ENCODE assay signal across 8 cellular contexts in the genomic region with DNA sequence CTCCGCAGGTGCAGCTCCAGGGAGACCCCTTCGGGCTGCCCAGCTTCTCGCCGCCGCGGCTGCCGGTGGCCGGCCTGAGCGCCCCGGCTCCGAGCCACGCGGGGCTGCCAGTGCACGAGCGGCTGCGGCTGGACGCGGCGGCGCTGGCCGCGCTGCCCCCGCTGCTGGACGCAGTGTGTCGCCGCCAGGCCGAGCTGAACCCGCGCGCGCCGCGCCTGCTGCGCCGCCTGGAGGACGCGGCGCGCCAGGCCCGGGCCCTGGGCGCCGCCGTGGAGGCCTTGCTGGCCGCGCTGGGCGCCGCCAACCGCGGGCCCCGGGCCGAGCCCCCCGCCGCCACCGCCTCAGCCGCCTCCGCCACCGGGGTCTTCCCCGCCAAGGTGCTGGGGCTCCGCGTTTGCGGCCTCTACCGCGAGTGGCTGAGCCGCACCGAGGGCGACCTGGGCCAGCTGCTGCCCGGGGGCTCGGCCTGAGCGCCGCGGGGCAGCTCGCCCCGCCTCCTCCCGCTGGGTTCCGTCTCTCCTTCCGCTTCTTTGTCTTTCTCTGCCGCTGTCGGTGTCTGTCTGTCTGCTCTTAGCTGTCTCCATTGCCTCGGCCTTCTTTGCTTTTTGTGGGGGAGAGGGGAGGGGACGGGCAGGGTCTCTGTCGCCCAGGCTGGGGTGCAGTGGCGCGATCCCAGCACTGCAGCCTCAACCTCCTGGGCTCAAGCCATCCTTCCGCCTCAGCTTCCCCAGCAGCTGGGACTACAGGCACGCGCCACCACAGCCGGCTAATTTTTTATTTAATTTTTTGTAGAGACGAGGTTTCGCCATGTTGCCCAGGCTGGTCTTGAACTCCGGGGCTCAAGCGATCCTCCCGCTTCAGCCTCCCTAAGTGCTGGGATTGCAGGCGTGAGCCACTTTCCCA. TPM values are rescaled to one million over a fixed set of nuclear protein-coding genes. Genes with fewer than 3 reads are reported as not detected.
DNase-seq lines count a peak whose midpoint lies in the region; ATAC-seq and TF ChIP-seq lines count a peak whose summit lies in the region.

No MANE protein-coding gene starts in this region.

- H3K27me3 ChIP-seq in naive thymus-derived CD4-positive, alpha-beta T cell (ENCODE audit: control insufficient read depth in 2 of 2, insufficient read depth in 2 of 2, low read length in 2 of 2), result no peaks in the 10 kb centered on the region
- H3K27me3 ChIP-seq in tibial artery, result no peaks in the 10 kb centered on the region

- H3K27ac ChIP-seq in naive thymus-derived CD4-positive, alpha-beta T cell (ENCODE audit: low read depth, low read length), result peak overlapping the region; percentile 80
- peak overlapping the region; percentile 79 to 86 for H3K27ac ChIP-seq in tibial artery

- peaks cover 10% of the 10 kb centered on the region for H3K36me3 Mint-ChIP-seq in HFFc6 (ENCODE audit: low read depth)
- H3K36me3 Mint-ChIP-seq in naive thymus-derived CD4-positive, alpha-beta T cell, result peaks cover 0 to 4% (median 0%) of the 10 kb centered on the region in 5 donors

- no peaks in the 10 kb centered on the region for H3K9me3 Mint-ChIP-seq in HFFc6
- peaks cover 0 to 5% (median 0%) of the 10 kb centered on the region in 11 donors for H3K9me3 Mint-ChIP-seq in naive thymus-derived CD4-positive, alpha-beta T cell

- peak overlapping the region; percentile 86 for H3K4me3 Mint-ChIP-seq in HFFc6
- H3K4me3 Mint-ChIP-seq in naive thymus-derived CD4-positive, alpha-beta T cell, result peak overlapping the region; percentile 91 to 99 (median 96)

- H3K36me3 ChIP-seq in naive thymus-derived CD4-positive, alpha-beta T cell (ENCODE audit: control insufficient read depth in 2 of 3, insufficient read depth in 3 of 3, low read length in 3 of 3), result no peaks in the 10 kb centered on the region
- H3K36me3 ChIP-seq in tibial artery, result peaks cover 0 to 5% (median 0%) of the 10 kb centered on the region in 3 donors

- peak; percentile 92 for ATAC-seq in naive thymus-derived CD4-positive, alpha-beta T cell

- POLR2A ChIA-PET in naive thymus-derived CD4-positive, alpha-beta T cell (lab: Charles Lee), result interaction anchor here (0.6 to 4.3 kb wide), 17 partner anchors 10 to 558 kb away, joined by 3 to 67 read pairs (median 5); a partner anchor contains a TSS

- H3K4me1 Mint-ChIP-seq in HFFc6 (ENCODE audit: low read depth), result peaks cover 19% of the 10 kb centered on the region
- peaks cover 18 to 43% (median 32%) of the 10 kb centered on the region in 7 donors for H3K4me1 Mint-ChIP-seq in naive thymus-derived CD4-positive, alpha-beta T cell

- H3K4me1 ChIP-seq in naive thymus-derived CD4-positive, alpha-beta T cell (ENCODE audit: control insufficient read depth in 2 of 2, insufficient read depth in 2 of 2, low read length in 2 of 2), result peaks cover 26 to 35% of the 10 kb centered on the region in 2 donors
- H3K4me1 ChIP-seq in tibial artery, result peaks cover 0 to 21% (median 9%) of the 10 kb centered on the region in 4 donors

- H3K4me3 ChIP-seq in naive thymus-derived CD4-positive, alpha-beta T cell (ENCODE audit: low read length), result peak overlapping the region; percentile 65
- H3K4me3 ChIP-seq in tibial artery, result peak overlapping the region; percentile 52 to 55

- peaks cover 0 to 3% (median 0%) of the 10 kb centered on the region in 3 experiments for H3K9me3 ChIP-seq in naive thymus-derived CD4-positive, alpha-beta T cell (ENCODE audit: control insufficient read depth in 2 of 3, low read length in 3 of 3)
- no peaks in the 10 kb centered on the region for H3K9me3 ChIP-seq in tibial artery

- DNase-seq in NCI-H1417 (lab: John Stamatoyannopoulos, UW) (peak; percentile 33 to 80 (median 70)), NCI-H1417 treated with DMSO at 0.1 percent for 48 hours (lab: John Stamatoyannopoulos, UW) (no peak), HFFc6 (peak; percentile 32), NCI-H69 (lab: John Stamatoyannopoulos, UW) (peak; percentile 83), fibroblast of peridontal ligament (ENCODE audit: extremely low read depth) (peak; percentile 37), tibial artery (peak; percentile 39 to 80)
- peak; percentile 48 for DNase-seq in activated T-helper 9 cell treated with anti-CD3 and anti-CD28 coated beads, Interleukin-2, amount 50 U/mL, for 16 hours (ENCODE audit: low read depth)
- peak in 8 of 9 donors; percentile 38 to 76 (median 61) for DNase-seq in naive thymus-derived CD4-positive, alpha-beta T cell

- peak overlapping the region; percentile 86 for H3K27ac Mint-ChIP-seq in HFFc6
- H3K27ac Mint-ChIP-seq in naive thymus-derived CD4-positive, alpha-beta T cell, result peak overlapping the region; percentile 90 to 99 (median 98)

- intact Hi-C loops in naive thymus-derived CD4-positive, alpha-beta T cell (cut with micrococcal nuclease), result loop anchor here (1.0 to 5.0 kb wide), 6 partner anchors 9 to 140 kb away; a partner anchor contains a TSS
- intact Hi-C loops in tibial artery (cut with DNase I; ENCODE audit: low total_unique reads), result loop anchor here (5.0 kb wide), 1 partner anchor 60 kb away; no protein-coding TSS in a partner anchor

- TF ChIP-seq CTCF in HFFc6 (IDR thresholded peaks at IDR 0.05) (no peak), tibial artery (IDR thresholded peaks at IDR 0.05) (peak in 1 of 2 experiments; percentile 84)

- CTCF ChIA-PET in naive thymus-derived CD4-positive, alpha-beta T cell (lab: Charles Lee), result interaction anchor here (0.5 to 4.1 kb wide), 11 partner anchors 9 to 1244 kb away, joined by 3 to 54 read pairs (median 4); a partner anchor contains a TSS

- no peaks in the 10 kb centered on the region; the same call in 1 of the 2 replicates for H3K27me3 Mint-ChIP-seq in HFFc6 (ENCODE audit: insufficient read depth)
- H3K27me3 Mint-ChIP-seq in naive thymus-derived CD4-positive, alpha-beta T cell, result no peaks in the 10 kb centered on the region

RNA-seq across cellular contexts. Expression of a gene that starts 5.9 kb away (rescaled TPM):
- 10 to 100 TPM; 12.0 to 16.3 (median 14.0) TPM for total RNA-seq in HFFc6 (2021; fragmentation: NEBNext Ultra II Directional; extraction: Animal tissue kit (Norgen Biotek cat#: 25700))
- total RNA-seq in naive thymus-derived CD4-positive, alpha-beta T cell, result under 1 TPM in 4 of 5 experiments, not detected in 1; 0.17 to 0.54 (median 0.40) TPM
- not detected for polyA plus RNA-seq in naive thymus-derived CD4-positive, alpha-beta T cell

RNA-seq across cellular contexts. Expression of a gene that starts 8.4 kb away (rescaled TPM):
- total RNA-seq in HFFc6 (2021; fragmentation: NEBNext Ultra II Directional; extraction: Animal tissue kit (Norgen Biotek cat#: 25700)), result 10 to 100 TPM; 42.7 to 52.7 (median 48.4) TPM
- total RNA-seq in naive thymus-derived CD4-positive, alpha-beta T cell, result 10 to 100 TPM; 17.2 to 23.7 (median 22.7) TPM
- polyA plus RNA-seq in naive thymus-derived CD4-positive, alpha-beta T cell, result 10 to 100 TPM; 28.4 to 31.4 TPM

RNA-seq across cellular contexts. Expression of a gene that starts 21.1 kb away (rescaled TPM):
- 10 to 100 TPM; 21.9 to 25.8 (median 23.4) TPM for total RNA-seq in HFFc6 (2021; fragmentation: NEBNext Ultra II Directional; extraction: Animal tissue kit (Norgen Biotek cat#: 25700))
- total RNA-seq in naive thymus-derived CD4-positive, alpha-beta T cell, result 10 to 100 TPM; 11.1 to 26.8 (median 17.0) TPM
- under 1 TPM; 0.08 to 0.16 TPM for polyA plus RNA-seq in naive thymus-derived CD4-positive, alpha-beta T cell

RNA-seq across cellular contexts. Expression of a gene that starts 46.5 kb away (rescaled TPM):
- 10 to 100 TPM; 15.2 to 26.2 (median 18.4) TPM for total RNA-seq in HFFc6 (2021; fragmentation: NEBNext Ultra II Directional; extraction: Animal tissue kit (Norgen Biotek cat#: 25700))
- 10 to 100 TPM in 4 of 5 experiments, 1 to 10 TPM in 1; 6.0 to 29.8 (median 18.4) TPM for total RNA-seq in naive thymus-derived CD4-positive, alpha-beta T cell
- 10 to 100 TPM; 10.3 to 17.8 TPM for polyA plus RNA-seq in naive thymus-derived CD4-positive, alpha-beta T cell

RNA-seq across cellular contexts. Expression of a gene that starts 55.2 kb away (rescaled TPM):
- total RNA-seq in HFFc6 (2021; fragmentation: NEBNext Ultra II Directional; extraction: Animal tissue kit (Norgen Biotek cat#: 25700)), result 10 to 100 TPM; 13.4 to 15.8 (median 14.4) TPM
- total RNA-seq in naive thymus-derived CD4-positive, alpha-beta T cell, result 10 to 100 TPM; 27.0 to 47.2 (median 36.8) TPM
- 1 to 10 TPM; 1.3 to 2.5 TPM for polyA plus RNA-seq in naive thymus-derived CD4-positive, alpha-beta T cell

Comparison
In these comparisons a context has a peak if more than half of its experiments do, and no peak if none do; other contexts are left out.
1. RNA of a gene that starts 5.9 kb away (total RNA-seq): 12.0 to 16.3 TPM in HFFc6; 0.17 to 0.54 TPM in naive thymus-derived CD4-positive, alpha-beta T cell; every median in the first group is over 4 times any median in the second.